20 cellular contexts compared by ENCODE assay signal in genomic region chr7:50149364-50149763, GRCh38. TPM values are rescaled to one million over a fixed set of nuclear protein-coding genes. Genes with fewer than 3 reads are reported as not detected.
DNase-seq lines count a peak whose midpoint lies in the region; ATAC-seq, FAIRE-seq and TF ChIP-seq lines count a peak whose summit lies in the region.
"Had no signal": no experiment of that assay in that cellular context is flagged by ENCODE, and none has a peak within 500 bp of the region (broad histone marks: within the 10 kb centered on the region; RNA-seq: fewer than 3 reads in every experiment).

No MANE protein-coding gene starts in this region.

- H3K36me3 Mint-ChIP-seq in activated naive CD4-positive, alpha-beta T cell treated with anti-CD3 and anti-CD28 coated beads, Interleukin-2, amount 50 U/mL, for 24 hours, result no peaks in the 10 kb centered on the region

- peaks cover 2% of the 10 kb centered on the region for H3K9me3 Mint-ChIP-seq in activated naive CD4-positive, alpha-beta T cell treated with anti-CD3 and anti-CD28 coated beads, Interleukin-2, amount 50 U/mL, for 24 hours
- H3K9me3 Mint-ChIP-seq in stimulated activated naive CD8-positive, alpha-beta T cell treated with anti-CD3 and anti-CD28 coated beads, Interleukin-15, amount 100 ng/mL, for 72 hours, result peaks cover 0 to 2% of the 10 kb centered on the region in 2 donors
- H3K9me3 Mint-ChIP-seq: activated naive CD4-positive, alpha-beta T cell treated with anti-CD3 and anti-CD28 coated beads, Interleukin-2, amount 10 ng/mL, durations not matched to agents 7 days and 5 days had no signal

- FAIRE-seq in GM12878 (lab: Jason Lieb, UNC), result no peak
- FAIRE-seq: D721Med, G401.6 had no signal

- H3K4me3 Mint-ChIP-seq in activated naive CD4-positive, alpha-beta T cell treated with anti-CD3 and anti-CD28 coated beads, Interleukin-2, amount 50 U/mL, for 24 hours, result no peak overlapping the region
- peak overlapping the region; percentile 5 to 55 for H3K4me3 Mint-ChIP-seq in stimulated activated naive CD8-positive, alpha-beta T cell treated with anti-CD3 and anti-CD28 coated beads, Interleukin-15, amount 100 ng/mL, for 72 hours
- H3K4me3 Mint-ChIP-seq: activated naive CD4-positive, alpha-beta T cell treated with anti-CD3 and anti-CD28 coated beads, Interleukin-2, amount 10 ng/mL, durations not matched to agents 7 days and 5 days had no signal

- CTCF ChIA-PET in GM12878 (lab: Yijun Ruan, JAX), result interaction anchor here (1.1 to 12.3 kb wide), 11 partner anchors 14 to 299 kb away, joined by 3 to 183 read pairs (median 6); no protein-coding TSS in a partner anchor

- H3K27me3 Mint-ChIP-seq in activated naive CD4-positive, alpha-beta T cell treated with anti-CD3 and anti-CD28 coated beads, Interleukin-2, amount 50 U/mL, for 24 hours, result no peaks in the 10 kb centered on the region
- H3K27me3 Mint-ChIP-seq in stimulated activated naive CD8-positive, alpha-beta T cell treated with anti-CD3 and anti-CD28 coated beads, Interleukin-15, amount 100 ng/mL, for 72 hours, result no peaks in the 10 kb centered on the region
- H3K27me3 Mint-ChIP-seq: activated naive CD4-positive, alpha-beta T cell treated with anti-CD3 and anti-CD28 coated beads, Interleukin-2, amount 10 ng/mL, durations not matched to agents 7 days and 5 days had no signal

- peak overlapping the region; percentile 96 for H3K27ac Mint-ChIP-seq in activated naive CD4-positive, alpha-beta T cell treated with anti-CD3 and anti-CD28 coated beads, Interleukin-2, amount 50 U/mL, for 24 hours
- H3K27ac Mint-ChIP-seq in stimulated activated naive CD8-positive, alpha-beta T cell treated with anti-CD3 and anti-CD28 coated beads, Interleukin-15, amount 100 ng/mL, for 72 hours, result peak overlapping the region; percentile 48 to 79

- POLR2A ChIA-PET in GM12878 (lab: Charles Lee), result interaction anchor here (1.0 to 2.0 kb wide), 3 partner anchors 12 to 123 kb away, joined by 3 to 5 read pairs (median 3); no protein-coding TSS in a partner anchor

- WGBS in GM12878 (ENCODE audit: insufficient coverage, insufficient replicate concordance, low lambda C conversion rate, missing lambda C conversion rate), result 4% methylated on average over 2 of the region's 2 CpGs
- 25 to 54% (median 40%) methylated on average over 2 of the region's 2 CpGs for whole genome bisulfite sequencing in spleen, 5 donors

- H3K79me2 ChIP-seq in OCI-LY3 (ENCODE audit: low read length) (no peaks in the 10 kb centered on the region), GM12878 (ENCODE audit: control insufficient read depth, insufficient read depth, low read length) (no peaks in the 10 kb centered on the region)

- peak overlapping the region; percentile 5; the same call in 1 of the 2 replicates for H3K4me2 ChIP-seq in OCI-LY3 (ENCODE audit: low read length)
- H3K4me2 ChIP-seq in GM12878 (ENCODE audit: control insufficient read depth, insufficient read depth), result no peak overlapping the region

- TF ChIP-seq POLR2A in GM12878 (IDR thresholded peaks at IDR 0.05; ENCODE audit: low read depth, low read length), result no peak
- no peak for TF ChIP-seq POLR2A in spleen (IDR thresholded peaks at IDR 0.05)

- H3K27ac ChIP-seq in OCI-LY3 (ENCODE audit: low read length), result peak overlapping the region; percentile 93
- H3K27ac ChIP-seq in GM12878 (ENCODE audit: control insufficient read depth, insufficient read depth), result no peak overlapping the region
- H3K27ac ChIP-seq in spleen, result peak overlapping the region in 4 of 8 donors; percentile 31 to 65 (median 48)
- H3K27ac ChIP-seq: heart left ventricle, testis had no signal

- H3K4me1 ChIP-seq in OCI-LY3 (ENCODE audit: low read length) (peaks cover 82% of the 10 kb centered on the region), GM12878 (ENCODE audit: control insufficient read depth, insufficient read depth, low read length) (peaks cover 46% of the 10 kb centered on the region), spleen (peaks cover 0 to 59% (median 25%) of the 10 kb centered on the region in 6 donors)
- H3K4me1 ChIP-seq: heart left ventricle, testis had no signal

- H3K9ac ChIP-seq in OCI-LY3 (ENCODE audit: low read length), result peak overlapping the region; percentile 12; the same call in 1 of the 2 replicates
- H3K9ac ChIP-seq in GM12878 (ENCODE audit: control insufficient read depth, insufficient read depth, low read length), result no peak overlapping the region

- peaks cover 86% of the 10 kb centered on the region for H3K4me1 Mint-ChIP-seq in activated naive CD4-positive, alpha-beta T cell treated with anti-CD3 and anti-CD28 coated beads, Interleukin-2, amount 50 U/mL, for 24 hours
- H3K4me1 Mint-ChIP-seq in stimulated activated naive CD8-positive, alpha-beta T cell treated with anti-CD3 and anti-CD28 coated beads, Interleukin-15, amount 100 ng/mL, for 72 hours, result peaks cover 93% of the 10 kb centered on the region

- TF ChIP-seq EP300 in GM12878 (IDR thresholded peaks at IDR 0.05; ENCODE audit: borderline replicate concordance in 1 of 2, control insufficient read depth in 1 of 2, low read depth in 2 of 2, low read length in 2 of 2), result no peak

- RAD21 ChIA-PET in GM12878 (lab: Charles Lee; ENCODE audit: unreplicated experiment), result interaction anchor here (1.0 to 10.0 kb wide), 12 partner anchors 29 to 269 kb away, joined by 3 to 135 read pairs (median 10); no protein-coding TSS in a partner anchor

- no TSS peak for BruUV-seq in GM12878 (replicated peaks; lab: Mats Ljungman, UMichigan)

- no peak overlapping the region for H3K4me3 ChIP-seq in OCI-LY3 (ENCODE audit: low read length)
- H3K4me3 ChIP-seq in GM12878, result no peak overlapping the region
- H3K4me3 ChIP-seq in spleen, result no peak overlapping the region
- H3K4me3 ChIP-seq: heart left ventricle, lung, testis had no signal

- H2AFZ ChIP-seq in OCI-LY3 (ENCODE audit: low read depth, low read length), result peak overlapping the region; percentile 33; the same call in 1 of the 2 replicates
- H2AFZ ChIP-seq in GM12878 (ENCODE audit: control insufficient read depth, low read depth, low read length), result no peak overlapping the region; the same call in 1 of the 2 replicates

- no peak for DNase-seq in activated naive CD4-positive, alpha-beta T cell treated with Interleukin-2 at 50 U/mL for 16 hours
- DNase-seq in GM12878 (ENCODE audit: low read depth, low spot score), result no peak
- DNase-seq in stimulated activated naive CD8-positive, alpha-beta T cell treated with anti-CD3 and anti-CD28 coated beads, Interleukin-15, amount 100 ng/mL, for 72 hours, result peak; percentile 28
- DNase-seq in spleen, result no peak
- DNase-seq in HUDEP-2 (lab: John Stamatoyannopoulos, UW; ENCODE audit: unreplicated experiment in 76 of 76), result no peak
- DNase-seq: activated naive CD4-positive, alpha-beta T cell treated with anti-CD3 and anti-CD28 coated beads, Interleukin-2, amount 10 ng/mL, durations not matched to agents 7 days and 5 days; heart left ventricle; NCI-H2029; NCI-H446 treated with DMSO at 0.1 percent for 48 hours; PC-3; stimulated activated CD4-positive, alpha-beta T cell treated with anti-CD3 and anti-CD28 coated beads, Interleukin-2, amount 100 ng/mL, for 24 hours; testis had no signal

- ATAC-seq in GM12878 (peak; percentile 32), HG03159 (IDR thresholded peaks at IDR 0.05; ENCODE audit: unreplicated experiment) (no peak)
- peak; percentile 47 for ATAC-seq in stimulated activated naive CD8-positive, alpha-beta T cell treated with anti-CD3 and anti-CD28 coated beads, Interleukin-15, amount 100 ng/mL, for 72 hours
- ATAC-seq: heart left ventricle, PC-3 had no signal

- TF ChIP-seq RAD21 in GM12878 (IDR thresholded peaks at IDR 0.05; ENCODE audit: insufficient read depth, low read depth, low read length), result no peak

- no peaks in the 10 kb centered on the region; the same call in 1 of the 2 replicates for H3K9me3 ChIP-seq in OCI-LY3 (ENCODE audit: insufficient read depth, low read length)
- no peaks in the 10 kb centered on the region for H3K9me3 ChIP-seq in GM12878 (replicated peaks; ENCODE audit: control insufficient read depth, insufficient read depth, low read length)
- no peaks in the 10 kb centered on the region for H3K9me3 ChIP-seq in spleen
- H3K9me3 ChIP-seq: heart left ventricle, testis had no signal

- intact Hi-C loops in GM12878 (cut with micrococcal nuclease; ENCODE audit: unreplicated experiment), result no loop called here
- intact Hi-C loops in spleen (cut with DNase I; ENCODE audit: low total_unique reads), result no loop called here

- H3K36me3 ChIP-seq in OCI-LY3 (replicated peaks; ENCODE audit: low read depth, low read length) (no peaks in the 10 kb centered on the region), GM12878 (ENCODE audit: control insufficient read depth in 2 of 2, insufficient read depth in 2 of 2, low read length in 1 of 2) (no peaks in the 10 kb centered on the region), spleen (no peaks in the 10 kb centered on the region)
- H3K36me3 ChIP-seq: heart left ventricle had no signal

- in situ Hi-C loops in GM12878 (cut with MboI), result no loop called here

- H4K20me1 ChIP-seq in OCI-LY3 (ENCODE audit: insufficient read depth, low read length) (no peaks in the 10 kb centered on the region), GM12878 (ENCODE audit: control insufficient read depth, insufficient read depth) (no peaks in the 10 kb centered on the region)

- SMC1A ChIA-PET in GM12878 (lab: Charles Lee; ENCODE audit: uncharacterized antibody, unreplicated experiment), result interaction anchor here (0.7 to 10.7 kb wide), 20 partner anchors 7 to 299 kb away, joined by 3 to 162 read pairs (median 6); no protein-coding TSS in a partner anchor

- TF ChIP-seq CTCF in OCI-LY3 (IDR thresholded peaks at IDR 0.05; ENCODE audit: low read depth, low read length), result no peak
- TF ChIP-seq CTCF in GM12878 (IDR thresholded peaks at IDR 0.05 in 2 of 3, conservative IDR thresholded peaks at IDR 0.05 in 1 of 3; ENCODE audit: control insufficient read depth in 2 of 3, extremely low read depth in 1 of 3, insufficient read depth in 1 of 3, low read depth in 3 of 3, low read length in 3 of 3), result no peak
- TF ChIP-seq CTCF in spleen (IDR thresholded peaks at IDR 0.05 in 8 of 11, conservative IDR thresholded peaks at IDR 0.05 in 3 of 11), result no peak

- H3K27me3 ChIP-seq in OCI-LY3 (ENCODE audit: low read depth, low read length) (no peaks in the 10 kb centered on the region), GM12878 (replicated peaks in 1 of 2; ENCODE audit: control insufficient read depth in 2 of 2, insufficient read depth in 2 of 2, low read length in 1 of 2) (no peaks in the 10 kb centered on the region), spleen (replicated peaks in 1 of 7) (no peaks in the 10 kb centered on the region)
- H3K27me3 ChIP-seq: testis had no signal

RNA-seq across cellular contexts. Expression of gene ZPBP, which starts 56.3 kb away (rescaled TPM):
- total RNA-seq in GM12878 (2013; cell fraction: nucleolus; rRNA removed), result not detected in 2 replicates
- total RNA-seq in GM12878 (2014; rRNA removed), result not detected in 2 replicates
- not detected in 2 replicates for total RNA-seq in GM12878 (2014; rRNA removed; fragmentation: Illumina TruSeq; extraction: Trizol)
- total RNA-seq in GM12878 (2021), result not detected in 2 replicates
- polyA plus RNA-seq in GM12878 (2011; ENCODE audit: low read depth), result not detected
- not detected in 2 replicates for polyA plus RNA-seq in GM12878 (2011; rRNA removed)
- polyA plus RNA-seq in GM12878 (2011; cell fraction: cytosol; rRNA removed), result not detected in 2 replicates
- not detected in 2 replicates for polyA plus RNA-seq in GM12878 (2011; cell fraction: nucleus; rRNA removed)
- not detected in 2 replicates for polyA plus RNA-seq in GM12878 (2012)
- not detected in 2 replicates for polyA plus RNA-seq in GM12878 (2014; fragmentation: Illumina TruSeq; extraction: Trizol)
- not detected for polyA plus RNA-seq in GM12878 (2014; fragmentation: Nextera tagmentation; extraction: Ambion mirVana)
- not detected in 2 replicates for polyA plus RNA-seq in GM12878 (2014; rRNA removed)
- polyA plus RNA-seq in GM12878 (2016; fragmentation: Nextera tagmentation; extraction: Ambion mirVana), result not detected
- not detected in 2 replicates for polyA minus RNA-seq in GM12878 (2011; rRNA and poly(A)+ RNA removed)
- polyA minus RNA-seq in GM12878 (2011; cell fraction: cytosol; rRNA and poly(A)+ RNA removed), result not detected in 2 replicates
- polyA minus RNA-seq in GM12878 (2011; cell fraction: nucleus; rRNA and poly(A)+ RNA removed), result not detected in 2 replicates
- total RNA-seq in spleen, result not detected
- polyA plus RNA-seq in spleen, result not detected
- total RNA-seq: fibroblast of lung, heart left ventricle, myocyte, PC-3 had no signal
- polyA plus RNA-seq: fibroblast of lung, heart left ventricle had no signal

Comparison
In these comparisons a context has a peak if more than half of its experiments do, and no peak if none do; other contexts are left out.
1. DNase-seq: peak in stimulated activated naive CD8-positive, alpha-beta T cell treated with anti-CD3 and anti-CD28 coated beads, Interleukin-15, amount 100 ng/mL, for 72 hours (2 of 2); none in activated naive CD4-positive, alpha-beta T cell treated with Interleukin-2 at 50 U/mL for 16 hours (single experiment), GM12878 (single experiment), spleen (single experiment) and HUDEP-2 (0 of 76).